23 cellular contexts compared by ENCODE assay signal in genomic region chr2:187148059-187148714, GRCh38.
DNase-seq lines count a peak whose midpoint lies in the region; ATAC-seq, FAIRE-seq and TF ChIP-seq lines count a peak whose summit lies in the region.
"Had no signal": no experiment of that assay in that cellular context is flagged by ENCODE, and none has a peak within 500 bp of the region (broad histone marks: within the 10 kb centered on the region; RNA-seq: fewer than 3 reads in every experiment).

No MANE protein-coding gene starts in this region.

- peaks cover 3% of the 10 kb centered on the region for H3K9me3 Mint-ChIP-seq in activated T-cell treated with anti-CD3 and anti-CD28 coated beads, Interleukin-2, amount 50 U/mL, for 4 hours
- H3K9me3 Mint-ChIP-seq: CD4-positive, alpha-beta T cell; HFFc6; stimulated activated naive CD8-positive, alpha-beta T cell treated with anti-CD3 and anti-CD28 coated beads, Interleukin-15, Interleukin-2, amounts not matched to agents 100 ng/mL and 50 ng/mL, for 24 hours had no signal

- ATAC-seq in GM18907 (IDR thresholded peaks at IDR 0.05; ENCODE audit: unreplicated experiment) (peak; percentile 73), HG02763 (IDR thresholded peaks at IDR 0.05; ENCODE audit: unreplicated experiment) (peak; percentile 61), HG03432 (IDR thresholded peaks at IDR 0.05; ENCODE audit: unreplicated experiment) (peak; percentile 65), pancreas (no peak), gastrocnemius medialis (no peak)
- no peak for ATAC-seq in activated T-cell treated with anti-CD3 and anti-CD28 coated beads, Interleukin-2, amount 50 U/mL, for 4 hours
- ATAC-seq: activated CD4-positive, alpha-beta T cell treated with anti-CD3 and anti-CD28 coated beads for 36 hours; body of pancreas; T-helper 17 cell had no signal

- no peak overlapping the region for H3K4me3 Mint-ChIP-seq in activated T-cell treated with anti-CD3 and anti-CD28 coated beads, Interleukin-2, amount 50 U/mL, for 4 hours
- H3K4me3 Mint-ChIP-seq: activated CD4-positive, alpha-beta T cell treated with anti-CD3 and anti-CD28 coated beads for 36 hours; CD4-positive, alpha-beta T cell; HFFc6; stimulated activated naive CD8-positive, alpha-beta T cell treated with anti-CD3 and anti-CD28 coated beads, Interleukin-15, Interleukin-2, amounts not matched to agents 100 ng/mL and 50 ng/mL, for 24 hours; T-helper 17 cell had no signal

- no peaks in the 10 kb centered on the region for H3K4me1 Mint-ChIP-seq in activated T-cell treated with anti-CD3 and anti-CD28 coated beads, Interleukin-2, amount 50 U/mL, for 4 hours (ENCODE audit: low read depth)
- H3K4me1 Mint-ChIP-seq: activated CD4-positive, alpha-beta T cell treated with anti-CD3 and anti-CD28 coated beads for 36 hours; T-helper 17 cell had no signal

- no peak for DNase-seq in pancreas
- DNase-seq in SHP77 treated with DMSO at 0.1 percent for 48 hours (lab: John Stamatoyannopoulos, UW) = no peak
- DNase-seq in activated T-cell treated with anti-CD3 and anti-CD28 coated beads, Interleukin-2, amount 50 U/mL, for 4 hours = no peak
- DNase-seq in gastrocnemius medialis = no peak
- DNase-seq: activated CD4-positive, alpha-beta T cell treated with anti-CD3 and anti-CD28 coated beads for 36 hours; activated CD8-positive, alpha-beta memory T cell treated with anti-CD3 and anti-CD28 coated beads for 24 hours; activated T-cell treated with anti-CD3 and anti-CD28 coated beads, Interleukin-2, amount 50 U/mL, for 1 hour; body of pancreas; CD4-positive, alpha-beta T cell; head of caudate nucleus; HFFc6; MV-4-11; NCI-H69; stimulated activated CD4-positive, alpha-beta T cell treated with anti-CD3 and anti-CD28 coated beads, Interleukin-15, amount 100 ng/mL, for 24 hours; T-helper 17 cell had no signal

- H3K27ac ChIP-seq in pancreas (no peak overlapping the region), gastrocnemius medialis (no peak overlapping the region)
- H3K27ac ChIP-seq: body of pancreas, epithelial cell of prostate, KMS-11, prostate gland, SK-N-MC had no signal

- H3K27me3 ChIP-seq in pancreas = no peaks in the 10 kb centered on the region
- no peaks in the 10 kb centered on the region for H3K27me3 ChIP-seq in gastrocnemius medialis
- H3K27me3 ChIP-seq: body of pancreas had no signal

- FAIRE-seq in pancreas (lab: Jason Lieb, UNC) = peak; percentile 34

- H3K36me3 Mint-ChIP-seq in activated T-cell treated with anti-CD3 and anti-CD28 coated beads, Interleukin-2, amount 50 U/mL, for 4 hours (ENCODE audit: insufficient read depth) = no peaks in the 10 kb centered on the region

- WGBS in pancreas, 2 donors = 65 to 66% methylated on average over 2 of the region's 2 CpGs

- H3K9me3 ChIP-seq in pancreas (no peaks in the 10 kb centered on the region), gastrocnemius medialis (no peaks in the 10 kb centered on the region)
- H3K9me3 ChIP-seq: body of pancreas, prostate gland had no signal

- no peak for TF ChIP-seq POLR2A in gastrocnemius medialis (IDR thresholded peaks at IDR 0.05)

- TF ChIP-seq CTCF in pancreas (IDR thresholded peaks at IDR 0.05) (no peak), gastrocnemius medialis (IDR thresholded peaks at IDR 0.05 in 4 of 5, conservative IDR thresholded peaks at IDR 0.05 in 1 of 5) (no peak)

- H3K4me3 ChIP-seq in pancreas = no peak overlapping the region
- H3K4me3 ChIP-seq in gastrocnemius medialis = no peak overlapping the region
- H3K4me3 ChIP-seq: prostate gland, SK-N-MC had no signal

- no peaks in the 10 kb centered on the region for H3K4me1 ChIP-seq in pancreas
- no peaks in the 10 kb centered on the region for H3K4me1 ChIP-seq in gastrocnemius medialis
- H3K4me1 ChIP-seq: body of pancreas, prostate gland had no signal

- intact Hi-C loops in pancreas (cut with DNase I) = no loop called here
- intact Hi-C loops in gastrocnemius medialis (cut with DNase I; ENCODE audit: low total_unique reads) = no loop called here

- H3K27me3 Mint-ChIP-seq in activated T-cell treated with anti-CD3 and anti-CD28 coated beads, Interleukin-2, amount 50 U/mL, for 4 hours (ENCODE audit: low read depth) = no peaks in the 10 kb centered on the region
- H3K27me3 Mint-ChIP-seq: activated CD4-positive, alpha-beta T cell treated with anti-CD3 and anti-CD28 coated beads for 36 hours; CD4-positive, alpha-beta T cell; stimulated activated naive CD8-positive, alpha-beta T cell treated with anti-CD3 and anti-CD28 coated beads, Interleukin-15, Interleukin-2, amounts not matched to agents 100 ng/mL and 50 ng/mL, for 24 hours; T-helper 17 cell had no signal

- in situ Hi-C loops in gastrocnemius medialis (cut with MboI; ENCODE audit: low sequenced_read_pairs in 4 of 4) = no loop called here

- no peaks in the 10 kb centered on the region for H3K36me3 ChIP-seq in pancreas
- H3K36me3 ChIP-seq in gastrocnemius medialis = no peaks in the 10 kb centered on the region
- H3K36me3 ChIP-seq: prostate gland had no signal

Comparison
In these comparisons a context has a peak if more than half of its experiments do, and no peak if none do; other contexts are left out.
1. ATAC-seq: peak in GM18907 (single experiment), HG02763 (single experiment) and HG03432 (single experiment); none in pancreas (0 of 4), activated T-cell treated with anti-CD3 and anti-CD28 coated beads, Interleukin-2, amount 50 U/mL, for 4 hours (0 of 2) and gastrocnemius medialis (0 of 2).